In the genomic region with DNA sequence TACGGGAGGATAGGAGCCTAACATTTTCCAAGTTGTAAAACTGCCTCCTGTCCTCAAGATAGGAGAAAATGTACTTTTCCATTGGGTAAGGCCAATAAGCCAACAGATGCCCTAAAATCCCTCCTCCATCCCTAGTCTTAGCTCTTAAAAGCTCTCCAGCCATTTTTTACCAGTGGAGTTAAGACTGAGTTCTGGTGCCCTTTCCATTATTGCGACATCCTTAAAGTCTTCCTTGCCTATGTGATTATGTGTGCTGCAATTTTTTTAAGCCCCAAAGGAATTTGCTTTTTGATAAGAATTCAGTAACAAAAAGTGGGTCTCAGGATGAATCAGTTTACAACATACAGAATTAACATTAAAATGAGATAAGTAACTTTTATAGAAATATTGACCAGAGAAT, we compare ENCODE assay signal across 26 cellular contexts. TPM values are rescaled to one million over a fixed set of nuclear protein-coding genes. Genes with fewer than 3 reads are reported as not detected.
DNase-seq lines count a peak whose midpoint lies in the region; ATAC-seq and TF ChIP-seq lines count a peak whose summit lies in the region.
"Had no signal": no experiment of that assay in that cellular context is flagged by ENCODE, and none has a peak within 500 bp of the region (broad histone marks: within the 10 kb centered on the region; RNA-seq: fewer than 3 reads in every experiment).

No MANE protein-coding gene starts in this region.

- no peaks in the 10 kb centered on the region for H3K79me2 ChIP-seq in H9 (ENCODE audit: insufficient read depth, low read length)

- no peak for ATAC-seq in GM21717 (IDR thresholded peaks at IDR 0.05; ENCODE audit: unreplicated experiment)
- ATAC-seq: A549, K562, Panc1 had no signal

- peak overlapping the region in 1 of 3 experiments; percentile 95; a peak in 2 of 7 replicates for H3K27ac Mint-ChIP-seq in H9
- H3K27ac Mint-ChIP-seq in activated T-helper 1 cell treated with anti-CD3 and anti-CD28 coated beads, Interleukin-12 subunit alpha, Interleukin-12 subunit beta, Interleukin-2, Interleukin-4 antibody, amounts not matched to agents 30 ng/mL and 10 ng/mL and 1 ng/mL, durations not matched to agents 14 hours and 24 hours and 36 hours = no peak overlapping the region
- H3K27ac Mint-ChIP-seq: HFFc6 had no signal

- H3K27me3 ChIP-seq in H9 (ENCODE audit: insufficient read depth, low read length) = no peaks in the 10 kb centered on the region
- H3K27me3 ChIP-seq: BE2C, MG63, SJSA1 had no signal

- no peak overlapping the region for H3K4me2 ChIP-seq in H9 (ENCODE audit: insufficient read depth, insufficient read length, low read length)
- H3K4me2 ChIP-seq: A549 had no signal

- H3K9me3 ChIP-seq in H9 (ENCODE audit: control insufficient read depth, low read depth, low read length) = no peaks in the 10 kb centered on the region
- H3K9me3 ChIP-seq: A549, BE2C, MG63, SJSA1 had no signal

- TF ChIP-seq CTCF in H9 (conservative IDR thresholded peaks at IDR 0.05) = no peak
- TF ChIP-seq CTCF in fibroblast of pulmonary artery (IDR thresholded peaks at IDR 0.05; ENCODE audit: low read length, missing control alignments) = no peak

- H3K4me3 ChIP-seq in fibroblast of pulmonary artery (replicated peaks; ENCODE audit: low read depth, low read length) = no peak overlapping the region
- H3K4me3 ChIP-seq: A549, K562, MG63, SJSA1 had no signal

- H3K9ac ChIP-seq in H9 (ENCODE audit: extremely low read depth, insufficient read length, low read length) = no peak overlapping the region

- no peaks in the 10 kb centered on the region for H4K20me1 ChIP-seq in H9 (ENCODE audit: control insufficient read depth, insufficient read depth, insufficient read length)

- peak overlapping the region; percentile 45 for H2BK20ac ChIP-seq in H9 (ENCODE audit: low read depth, low read length, poor library complexity, severe bottlenecking)

- H3K4ac ChIP-seq in H9 (ENCODE audit: low read depth, low read length) = no peak overlapping the region

- no peak overlapping the region for H2BK12ac ChIP-seq in H9 (ENCODE audit: insufficient read length, low read depth, low read length)

- H3K4me1 ChIP-seq in H9 (ENCODE audit: insufficient read depth, low read length) = peaks cover 9% of the 10 kb centered on the region; the same call in 1 of the 2 replicates
- H3K4me1 ChIP-seq: A549, BE2C, SJSA1 had no signal

- H3K56ac ChIP-seq in H9 (ENCODE audit: insufficient read length, low read depth, low read length) = no peak overlapping the region

- no CpG with 5 or more reads among the region's 2 CpGs for WGBS in H9 (ENCODE audit: extremely low coverage, insufficient read length, low lambda C conversion rate)

- no peak overlapping the region for H3K14ac ChIP-seq in H9 (ENCODE audit: insufficient read depth, low read length)

- H3K27ac ChIP-seq in H9 (ENCODE audit: insufficient read length, low read depth, low read length) = no peak overlapping the region
- H3K27ac ChIP-seq: A549, SJSA1 had no signal

- no peak overlapping the region for H3K4me3 Mint-ChIP-seq in H9
- no peak overlapping the region for H3K4me3 Mint-ChIP-seq in activated T-helper 1 cell treated with anti-CD3 and anti-CD28 coated beads, Interleukin-12 subunit alpha, Interleukin-12 subunit beta, Interleukin-2, Interleukin-4 antibody, amounts not matched to agents 30 ng/mL and 10 ng/mL and 1 ng/mL, durations not matched to agents 14 hours and 24 hours and 36 hours
- H3K4me3 Mint-ChIP-seq: HFFc6 had no signal

- peaks cover 36 to 44% of the 10 kb centered on the region in 2 experiments for H3K4me1 Mint-ChIP-seq in H9
- no peaks in the 10 kb centered on the region for H3K4me1 Mint-ChIP-seq in activated T-helper 1 cell treated with anti-CD3 and anti-CD28 coated beads, Interleukin-12 subunit alpha, Interleukin-12 subunit beta, Interleukin-2, Interleukin-4 antibody, amounts not matched to agents 30 ng/mL and 10 ng/mL and 1 ng/mL, durations not matched to agents 14 hours and 24 hours and 36 hours (ENCODE audit: low read depth)

- H3K18ac ChIP-seq in H9 (ENCODE audit: insufficient read length, low read depth, low read length) = no peak overlapping the region

- DNase-seq in H9 (no peak), NCI-H226 (peak; percentile 69), fibroblast of pulmonary artery (ENCODE audit: low read depth) (peak; percentile 8), renal cortical epithelial cell (ENCODE audit: low read depth) (peak; percentile 7), cerebellum (ENCODE audit: low spot score) (no peak)
- DNase-seq in activated T-helper 1 cell treated with anti-CD3 and anti-CD28 coated beads, Interleukin-12 subunit alpha, Interleukin-12 subunit beta, Interleukin-2, Interleukin-4 antibody, amounts not matched to agents 30 ng/mL and 10 ng/mL and 1 ng/mL, durations not matched to agents 14 hours and 24 hours and 36 hours (ENCODE audit: low spot score) = no peak
- DNase-seq: BE2C; DMS53; EL; GF-D8; H7; HFFc6; MG63; NCI-H1105; NCI-H146; NCI-H2029 treated with DMSO at 0.1 percent for 48 hours; NCI-H345; NCI-H524; NCI-H774; NK-92 treated with Interleukin-12 subunit alpha and Interleukin-12 subunit beta, amount 100 ng/mL, for 24 hours had no signal

- no peak overlapping the region for H2BK120ac ChIP-seq in H9 (ENCODE audit: low read depth, low read length, poor library complexity, severe bottlenecking)

- H3T11ph ChIP-seq in H9 (ENCODE audit: low read length) = no peak overlapping the region

- no peaks in the 10 kb centered on the region for H3K79me1 ChIP-seq in H9 (ENCODE audit: insufficient read depth, low read depth, low read length, poor library complexity, severe bottlenecking)

- H4K5ac ChIP-seq in H9 (ENCODE audit: insufficient read length, low read depth, low read length) = no peak overlapping the region

- no peak overlapping the region for H4K91ac ChIP-seq in H9 (ENCODE audit: insufficient read length, low read depth, low read length)

- no peak overlapping the region for H2AFZ ChIP-seq in H9 (ENCODE audit: low read length)

- H3K23me2 ChIP-seq in H9 (ENCODE audit: insufficient read length, low read depth, low read length, poor library complexity, severe bottlenecking) = no peaks in the 10 kb centered on the region

- no peak overlapping the region for H3K23ac ChIP-seq in H9 (ENCODE audit: insufficient read length, low read depth, low read length)

- intact Hi-C loops in activated T-helper 1 cell treated with anti-CD3 and anti-CD28 coated beads, Interleukin-12 subunit alpha, Interleukin-12 subunit beta, Interleukin-2, Interleukin-4 antibody, amounts not matched to agents 30 ng/mL and 10 ng/mL and 1 ng/mL, durations not matched to agents 14 hours and 24 hours and 36 hours (cut with micrococcal nuclease) = no loop called here

- no peak overlapping the region for H4K8ac ChIP-seq in H9 (replicated peaks; ENCODE audit: insufficient read length, low read depth, low read length)

- no peak overlapping the region for H2BK5ac ChIP-seq in H9 (ENCODE audit: insufficient read length, low read length)

- no peak overlapping the region for H2BK15ac ChIP-seq in H9 (ENCODE audit: low read depth, low read length)

- H3K9me3 Mint-ChIP-seq in H9 = peaks cover 2 to 3% of the 10 kb centered on the region in 2 experiments; a peak in 3 of 5 replicates
- no peaks in the 10 kb centered on the region for H3K9me3 Mint-ChIP-seq in activated T-helper 1 cell treated with anti-CD3 and anti-CD28 coated beads, Interleukin-12 subunit alpha, Interleukin-12 subunit beta, Interleukin-2, Interleukin-4 antibody, amounts not matched to agents 30 ng/mL and 10 ng/mL and 1 ng/mL, durations not matched to agents 14 hours and 24 hours and 36 hours

- H3K27me3 Mint-ChIP-seq in H9 (ENCODE audit: low read depth) = no peaks in the 10 kb centered on the region
- H3K27me3 Mint-ChIP-seq in activated T-helper 1 cell treated with anti-CD3 and anti-CD28 coated beads, Interleukin-12 subunit alpha, Interleukin-12 subunit beta, Interleukin-2, Interleukin-4 antibody, amounts not matched to agents 30 ng/mL and 10 ng/mL and 1 ng/mL, durations not matched to agents 14 hours and 24 hours and 36 hours (ENCODE audit: insufficient read depth) = no peaks in the 10 kb centered on the region

- peaks cover 6 to 14% (median 8%) of the 10 kb centered on the region in 3 experiments; a peak in 6 of 7 replicates for H3K36me3 Mint-ChIP-seq in H9 (ENCODE audit: insufficient read depth in 1 of 3, low read depth in 3 of 3)
- no peaks in the 10 kb centered on the region for H3K36me3 Mint-ChIP-seq in activated T-helper 1 cell treated with anti-CD3 and anti-CD28 coated beads, Interleukin-12 subunit alpha, Interleukin-12 subunit beta, Interleukin-2, Interleukin-4 antibody, amounts not matched to agents 30 ng/mL and 10 ng/mL and 1 ng/mL, durations not matched to agents 14 hours and 24 hours and 36 hours (ENCODE audit: low read depth)

- H2AK5ac ChIP-seq in H9 (ENCODE audit: insufficient read length, low read length) = no peak overlapping the region

RNA-seq across cellular contexts. Expression of gene LINC00305, which starts 33.0 kb away (rescaled TPM):
- total RNA-seq in H9 (2021) (not detected in 2 replicates), renal cortical epithelial cell (not detected in 2 replicates), cerebellum (not detected)
- not detected in 2 replicates for total RNA-seq in activated T-helper 1 cell treated with anti-CD3 and anti-CD28 coated beads, Interleukin-12 subunit alpha, Interleukin-12 subunit beta, Interleukin-2, Interleukin-4 antibody, amounts not matched to agents 30 ng/mL and 10 ng/mL and 1 ng/mL, durations not matched to agents 14 hours and 24 hours and 36 hours
- total RNA-seq: H7, HFFc6, K562, LHCN-M2, SJSA1 had no signal

Comparison
In these comparisons a context has a peak if more than half of its experiments do, and no peak if none do; other contexts are left out.
1. DNase-seq: peak in NCI-H226 (single experiment), fibroblast of pulmonary artery (single experiment) and renal cortical epithelial cell (single experiment); none in H9 (single experiment), activated T-helper 1 cell treated with anti-CD3 and anti-CD28 coated beads, Interleukin-12 subunit alpha, Interleukin-12 subunit beta, Interleukin-2, Interleukin-4 antibody, amounts not matched to agents 30 ng/mL and 10 ng/mL and 1 ng/mL, durations not matched to agents 14 hours and 24 hours and 36 hours (single experiment) and cerebellum (single experiment).